ENCODE assay signal across 21 cellular contexts in the genomic region with DNA sequence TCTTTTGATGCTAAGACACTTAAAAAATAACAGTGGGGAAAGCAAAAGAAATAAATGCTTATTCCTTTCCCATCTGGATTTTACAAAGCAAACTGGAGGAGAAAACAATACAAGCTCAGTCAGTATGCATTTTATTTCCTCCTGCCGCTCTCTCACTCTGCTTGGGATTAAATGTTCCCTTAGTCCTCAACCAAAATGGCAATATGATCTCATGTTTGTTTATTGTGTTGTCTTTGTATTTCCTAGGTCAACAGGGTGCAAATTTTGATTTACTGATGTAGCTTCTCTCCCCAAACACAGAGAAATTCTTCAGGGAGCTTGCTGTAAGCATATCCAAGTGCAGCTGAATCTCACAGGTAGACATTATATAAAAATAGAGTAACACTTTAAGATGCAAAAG.
"Had no signal": no experiment of that assay in that cellular context is flagged by ENCODE, and none has a peak within 500 bp of the region (broad histone marks: within the 10 kb centered on the region; RNA-seq: fewer than 3 reads in every experiment).

No MANE protein-coding gene starts in this region.

- H3K27me3 ChIP-seq: right atrium auricular region, upper lobe of left lung had no signal

- ATAC-seq: activated T-cell treated with anti-CD3 and anti-CD28 coated beads, Interleukin-2, amount 50 U/mL, for 72 hours; naive thymus-derived CD8-positive, alpha-beta T cell; stimulated activated naive CD8-positive, alpha-beta T cell treated with anti-CD3 and anti-CD28 coated beads, Interleukin-15, Interleukin-2, amounts not matched to agents 100 U/mL and 50 U/mL, for 24 hours; T-helper 17 cell had no signal

- H3K4me3 ChIP-seq: left ventricle myocardium inferior, prostate gland, right atrium auricular region, upper lobe of left lung had no signal

- DNase-seq: activated CD4-positive, alpha-beta memory T cell treated with anti-CD3 and anti-CD28 coated beads for 36 hours; activated CD4-positive, alpha-beta T cell treated with anti-CD3 and anti-CD28 coated beads for 48 hours; activated CD4-positive, CD25-positive, alpha-beta regulatory T cell; activated effector memory CD4-positive, alpha-beta T cell treated with Interleukin-2 at 50 U/mL for 16 hours; activated naive CD4-positive, alpha-beta T cell treated with anti-CD3 and anti-CD28 coated beads for 36 hours; activated naive CD8-positive, alpha-beta T cell treated with anti-CD3 and anti-CD28 coated beads, Interleukin-2, amount 10 ng/mL, durations not matched to agents 7 days and 5 days; activated T-cell treated with anti-CD3 and anti-CD28 coated beads, Interleukin-2, amount 50 U/mL, for 72 hours; amygdala; effector CD4-positive, alpha-beta T cell; erythroblast; foreskin fibroblast; left ventricle myocardium inferior; naive thymus-derived CD8-positive, alpha-beta T cell; stimulated activated CD4-positive, alpha-beta T cell treated with anti-CD3 and anti-CD28 coated beads, Interleukin-12 subunit alpha, Interleukin-12 subunit beta, amount 100 ng/mL, for 4 hours; stimulated activated CD4-positive, alpha-beta T cell treated with anti-CD3 and anti-CD28 coated beads, Interleukin-4, amount 100 ng/mL, for 4 hours; stimulated activated naive CD8-positive, alpha-beta T cell treated with anti-CD3 and anti-CD28 coated beads, Interleukin-15, Interleukin-2, amounts not matched to agents 100 U/mL and 50 U/mL, for 24 hours; SW 1271; T-helper 17 cell; upper lobe of left lung had no signal

- H3K27ac ChIP-seq: left ventricle myocardium inferior, prostate gland, right atrium auricular region, upper lobe of left lung had no signal
